Comparison of ENCODE assay signal across 39 cellular contexts in genomic region chr11:4979021-4979420, GRCh38. TPM values are rescaled to one million over a fixed set of nuclear protein-coding genes. Genes with fewer than 3 reads are reported as not detected.
"Had no signal": no experiment of that assay in that cellular context is flagged by ENCODE, and none has a peak within 500 bp of the region (broad histone marks: within the 10 kb centered on the region; RNA-seq: fewer than 3 reads in every experiment).

No MANE protein-coding gene starts in this region.

- H3K27ac Mint-ChIP-seq: activated CD4-positive, alpha-beta T cell treated with anti-CD3 and anti-CD28 coated beads, Interleukin-2, amount 10 ng/mL, durations not matched to agents 24 days and 14 days; activated CD8-positive, alpha-beta T cell treated with anti-CD3 and anti-CD28 coated beads for 36 hours; activated naive CD4-positive, alpha-beta T cell treated with anti-CD3 and anti-CD28 coated beads, Interleukin-2, amount 50 U/mL, for 24 hours; activated naive CD8-positive, alpha-beta T cell treated with anti-CD3 and anti-CD28 coated beads, Interleukin-2, amount 10 ng/mL, durations not matched to agents 7 days and 5 days; activated T-helper 2 cell treated with anti-CD3 and anti-CD28 coated beads, Interferon-gamma antibody, Interleukin-2, Interleukin-4, amounts not matched to agents 10 μg/mL and 5 μg/mL and 100 μg/mL, durations not matched to agents 14 hours and 24 hours and 36 hours had no signal

- H3K9me3 ChIP-seq: ascending aorta, body of pancreas, breast epithelium had no signal

- H3K4me1 Mint-ChIP-seq: activated CD4-positive, alpha-beta T cell treated with anti-CD3 and anti-CD28 coated beads, Interleukin-2, amount 10 ng/mL, durations not matched to agents 24 days and 14 days; activated naive CD4-positive, alpha-beta T cell treated with anti-CD3 and anti-CD28 coated beads, Interleukin-2, amount 50 U/mL, for 24 hours; activated naive CD8-positive, alpha-beta T cell treated with anti-CD3 and anti-CD28 coated beads, Interleukin-2, amount 10 ng/mL, durations not matched to agents 7 days and 5 days had no signal

- H3K36me3 ChIP-seq: ascending aorta, breast epithelium, WERI-Rb-1 had no signal

- H3K27me3 Mint-ChIP-seq: activated CD4-positive, alpha-beta T cell treated with anti-CD3 and anti-CD28 coated beads, Interleukin-2, amount 10 ng/mL, durations not matched to agents 24 days and 14 days; activated CD8-positive, alpha-beta T cell treated with anti-CD3 and anti-CD28 coated beads for 36 hours; activated naive CD4-positive, alpha-beta T cell treated with anti-CD3 and anti-CD28 coated beads, Interleukin-2, amount 50 U/mL, for 24 hours; activated naive CD8-positive, alpha-beta T cell treated with anti-CD3 and anti-CD28 coated beads, Interleukin-2, amount 10 ng/mL, durations not matched to agents 7 days and 5 days had no signal

- H3K4me1 ChIP-seq: ascending aorta, breast epithelium had no signal

- H3K36me3 Mint-ChIP-seq: activated naive CD4-positive, alpha-beta T cell treated with anti-CD3 and anti-CD28 coated beads, Interleukin-2, amount 50 U/mL, for 24 hours; activated naive CD8-positive, alpha-beta T cell treated with anti-CD3 and anti-CD28 coated beads, Interleukin-2, amount 10 ng/mL, durations not matched to agents 7 days and 5 days had no signal

- H3K4me3 ChIP-seq: ascending aorta, body of pancreas, breast epithelium had no signal

- ATAC-seq: activated CD8-positive, alpha-beta T cell treated with anti-CD3 and anti-CD28 coated beads for 36 hours; body of pancreas; Panc1 had no signal

- H3K9me3 Mint-ChIP-seq: activated CD4-positive, alpha-beta T cell treated with anti-CD3 and anti-CD28 coated beads, Interleukin-2, amount 10 ng/mL, durations not matched to agents 24 days and 14 days; activated naive CD4-positive, alpha-beta T cell treated with anti-CD3 and anti-CD28 coated beads, Interleukin-2, amount 50 U/mL, for 24 hours; activated naive CD8-positive, alpha-beta T cell treated with anti-CD3 and anti-CD28 coated beads, Interleukin-2, amount 10 ng/mL, durations not matched to agents 7 days and 5 days; activated T-helper 2 cell treated with anti-CD3 and anti-CD28 coated beads, Interferon-gamma antibody, Interleukin-2, Interleukin-4, amounts not matched to agents 10 μg/mL and 5 μg/mL and 100 μg/mL, durations not matched to agents 14 hours and 24 hours and 36 hours had no signal

- H3K27me3 ChIP-seq: ascending aorta, body of pancreas, breast epithelium had no signal

- DNase-seq: activated CD4-positive, alpha-beta T cell treated with anti-CD3 and anti-CD28 coated beads for 1 hour; activated CD4-positive, alpha-beta T cell treated with anti-CD3 and anti-CD28 coated beads, Interleukin-2, amount 10 ng/mL, durations not matched to agents 24 days and 14 days; activated CD4-positive, alpha-beta T cell treated with anti-CD3 and anti-CD28 coated beads, Interleukin-2, amount 50 U/mL, for 4 hours; activated CD4-positive, CD25-positive, alpha-beta regulatory T cell; activated CD8-positive, alpha-beta T cell treated with anti-CD3 and anti-CD28 coated beads for 36 hours; activated gamma-delta T cell; activated naive CD4-positive, alpha-beta T cell treated with Interleukin-2 at 50 U/mL for 16 hours; activated naive CD8-positive, alpha-beta T cell treated with anti-CD3 and anti-CD28 coated beads, Interleukin-2, amount 10 ng/mL, durations not matched to agents 7 days and 5 days; activated T-cell treated with anti-CD3 and anti-CD28 coated beads, Interleukin-2, amount 50 U/mL, for 1 hour; amygdala; body of pancreas; cerebellar nuclear complex; Kasumi-1; KG1; MM.1S; MV-4-11; NCI-H1436 treated with DMSO at 0.1 percent for 48 hours; NCI-H1694 treated with DMSO at 0.1 percent for 48 hours; NCI-H2029; NCI-H2171 treated with DMSO at 0.1 percent for 48 hours; NCI-H2227 treated with DMSO at 0.1 percent for 48 hours; NCI-H446; NCI-H510A treated with DMSO at 0.1 percent for 48 hours; NCI-H526 treated with DMSO at 0.1 percent for 48 hours; NCI-H774; SHP77 treated with DMSO at 0.1 percent for 48 hours; SW 1271; T-helper 1 cell; T-helper 2 cell; T1000; WERI-Rb-1 had no signal

- H3K27ac ChIP-seq: ascending aorta, body of pancreas, breast epithelium, WERI-Rb-1 had no signal

- H3K4me3 Mint-ChIP-seq: activated CD4-positive, alpha-beta T cell treated with anti-CD3 and anti-CD28 coated beads, Interleukin-2, amount 10 ng/mL, durations not matched to agents 24 days and 14 days; activated CD8-positive, alpha-beta T cell treated with anti-CD3 and anti-CD28 coated beads for 36 hours; activated naive CD4-positive, alpha-beta T cell treated with anti-CD3 and anti-CD28 coated beads, Interleukin-2, amount 50 U/mL, for 24 hours; activated naive CD8-positive, alpha-beta T cell treated with anti-CD3 and anti-CD28 coated beads, Interleukin-2, amount 10 ng/mL, durations not matched to agents 7 days and 5 days had no signal

RNA-seq across cellular contexts. Expression of gene OR51L1, which starts 15.6 kb away (rescaled TPM):
- total RNA-seq: activated CD4-positive, alpha-beta T cell treated with anti-CD3 and anti-CD28 coated beads, Interleukin-2, amount 10 ng/mL, durations not matched to agents 24 days and 14 days; activated CD8-positive, alpha-beta memory T cell treated with anti-CD3 and anti-CD28 coated beads for 36 hours; activated CD8-positive, alpha-beta T cell treated with anti-CD3 and anti-CD28 coated beads for 36 hours; activated naive CD8-positive, alpha-beta T cell treated with anti-CD3 and anti-CD28 coated beads, Interleukin-2, amount 10 ng/mL, durations not matched to agents 7 days and 5 days; activated T-helper 2 cell treated with anti-CD3 and anti-CD28 coated beads, Interferon-gamma antibody, Interleukin-2, Interleukin-4, amounts not matched to agents 10 μg/mL and 5 μg/mL and 100 μg/mL, durations not matched to agents 14 hours and 24 hours and 36 hours; ascending aorta; body of pancreas; breast epithelium; cardiac septum; RPMI7951 had no signal

RNA-seq across cellular contexts. Expression of gene OR51A2, which starts 23.5 kb away (rescaled TPM):
- total RNA-seq: activated CD4-positive, alpha-beta T cell treated with anti-CD3 and anti-CD28 coated beads, Interleukin-2, amount 10 ng/mL, durations not matched to agents 24 days and 14 days; activated CD8-positive, alpha-beta memory T cell treated with anti-CD3 and anti-CD28 coated beads for 36 hours; activated CD8-positive, alpha-beta T cell treated with anti-CD3 and anti-CD28 coated beads for 36 hours; activated naive CD8-positive, alpha-beta T cell treated with anti-CD3 and anti-CD28 coated beads, Interleukin-2, amount 10 ng/mL, durations not matched to agents 7 days and 5 days; activated T-helper 2 cell treated with anti-CD3 and anti-CD28 coated beads, Interferon-gamma antibody, Interleukin-2, Interleukin-4, amounts not matched to agents 10 μg/mL and 5 μg/mL and 100 μg/mL, durations not matched to agents 14 hours and 24 hours and 36 hours; ascending aorta; body of pancreas; breast epithelium; cardiac septum; RPMI7951 had no signal

RNA-seq across cellular contexts. Expression of gene OR51A4, which starts 31.6 kb away (rescaled TPM):
- total RNA-seq: activated CD4-positive, alpha-beta T cell treated with anti-CD3 and anti-CD28 coated beads, Interleukin-2, amount 10 ng/mL, durations not matched to agents 24 days and 14 days; activated CD8-positive, alpha-beta memory T cell treated with anti-CD3 and anti-CD28 coated beads for 36 hours; activated CD8-positive, alpha-beta T cell treated with anti-CD3 and anti-CD28 coated beads for 36 hours; activated naive CD8-positive, alpha-beta T cell treated with anti-CD3 and anti-CD28 coated beads, Interleukin-2, amount 10 ng/mL, durations not matched to agents 7 days and 5 days; activated T-helper 2 cell treated with anti-CD3 and anti-CD28 coated beads, Interferon-gamma antibody, Interleukin-2, Interleukin-4, amounts not matched to agents 10 μg/mL and 5 μg/mL and 100 μg/mL, durations not matched to agents 14 hours and 24 hours and 36 hours; ascending aorta; body of pancreas; breast epithelium; cardiac septum; RPMI7951 had no signal

RNA-seq across cellular contexts. Expression of gene OR51G1, which starts 54.9 kb away (rescaled TPM):
- total RNA-seq: activated CD4-positive, alpha-beta T cell treated with anti-CD3 and anti-CD28 coated beads, Interleukin-2, amount 10 ng/mL, durations not matched to agents 24 days and 14 days; activated CD8-positive, alpha-beta memory T cell treated with anti-CD3 and anti-CD28 coated beads for 36 hours; activated CD8-positive, alpha-beta T cell treated with anti-CD3 and anti-CD28 coated beads for 36 hours; activated naive CD8-positive, alpha-beta T cell treated with anti-CD3 and anti-CD28 coated beads, Interleukin-2, amount 10 ng/mL, durations not matched to agents 7 days and 5 days; activated T-helper 2 cell treated with anti-CD3 and anti-CD28 coated beads, Interferon-gamma antibody, Interleukin-2, Interleukin-4, amounts not matched to agents 10 μg/mL and 5 μg/mL and 100 μg/mL, durations not matched to agents 14 hours and 24 hours and 36 hours; ascending aorta; body of pancreas; breast epithelium; cardiac septum; RPMI7951 had no signal

RNA-seq across cellular contexts. Expression of gene OR51G2, which starts 59.9 kb away (rescaled TPM):
- total RNA-seq: activated CD4-positive, alpha-beta T cell treated with anti-CD3 and anti-CD28 coated beads, Interleukin-2, amount 10 ng/mL, durations not matched to agents 24 days and 14 days; activated CD8-positive, alpha-beta memory T cell treated with anti-CD3 and anti-CD28 coated beads for 36 hours; activated CD8-positive, alpha-beta T cell treated with anti-CD3 and anti-CD28 coated beads for 36 hours; activated naive CD8-positive, alpha-beta T cell treated with anti-CD3 and anti-CD28 coated beads, Interleukin-2, amount 10 ng/mL, durations not matched to agents 7 days and 5 days; activated T-helper 2 cell treated with anti-CD3 and anti-CD28 coated beads, Interferon-gamma antibody, Interleukin-2, Interleukin-4, amounts not matched to agents 10 μg/mL and 5 μg/mL and 100 μg/mL, durations not matched to agents 14 hours and 24 hours and 36 hours; ascending aorta; body of pancreas; breast epithelium; cardiac septum; RPMI7951 had no signal
